ENCODE assay signal across 8 cellular contexts in the genomic region with DNA sequence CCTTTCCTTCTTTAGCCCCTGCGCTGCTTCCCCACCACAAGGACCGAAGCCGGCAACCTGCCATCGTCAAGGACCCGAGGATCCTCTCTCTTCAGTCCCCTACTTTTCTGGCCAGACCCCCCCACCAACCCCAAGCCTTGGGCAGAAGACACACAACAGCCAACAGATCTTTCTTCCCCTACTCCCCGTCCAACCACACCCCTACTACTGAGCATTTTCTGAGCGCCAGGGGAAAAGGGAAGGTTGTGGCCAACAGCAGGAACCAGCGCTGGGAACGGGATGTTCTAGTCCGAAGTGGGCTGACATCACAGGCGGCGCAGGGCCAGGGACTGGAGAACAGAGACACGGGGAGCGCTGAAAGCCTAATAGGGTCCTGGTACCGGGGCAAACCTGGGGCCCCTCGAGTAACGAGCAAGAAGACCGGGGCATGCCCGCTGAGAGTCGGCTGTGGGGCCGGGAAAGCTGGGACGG. TPM values are rescaled to one million over a fixed set of nuclear protein-coding genes. Genes with fewer than 3 reads are reported as not detected.
DNase-seq lines count a peak whose midpoint lies in the region; ATAC-seq, FAIRE-seq and TF ChIP-seq lines count a peak whose summit lies in the region.

No MANE protein-coding gene starts in this region.

- H3K27me3 ChIP-seq in K562 (ENCODE audit: control insufficient read depth in 2 of 2, insufficient read depth in 2 of 2, low read length in 2 of 2): no peaks in the 10 kb centered on the region

- WGBS in K562 (ENCODE audit: insufficient coverage, low coverage, missing lambda C conversion rate): under 1% methylated on average over 13 of the region's 22 CpGs

- ATAC-seq in K562 (no peak), GM21576 (IDR thresholded peaks at IDR 0.05; ENCODE audit: unreplicated experiment) (no peak)

- no peak for TF ChIP-seq POLR2A in K562 (conservative IDR thresholded peaks at IDR 0.05)

- H3K4me2 ChIP-seq in K562 (ENCODE audit: insufficient read depth, low read length): peak overlapping the region; percentile 89

- peaks cover 32% of the 10 kb centered on the region; the same call in 2 of the 3 replicates for H3K36me3 ChIP-seq in K562 (ENCODE audit: control insufficient read depth, insufficient read depth, low read length)

- H3K9ac ChIP-seq in K562 (ENCODE audit: insufficient read depth in 1 of 2, low read depth in 2 of 2, low read length in 2 of 2): peak overlapping the region; percentile 49 to 95

- peak overlapping the region; percentile 78 for H3K27ac ChIP-seq in K562 (ENCODE audit: extremely low read depth, low read depth, low read length)

- CTCF ChIA-PET in K562 (lab: Yijun Ruan, JAX; ENCODE audit: low intra/inter-chr PET ratio): interaction anchor here (0.6 kb wide), 1 partner anchor 403 kb away, joined by 3 read pairs; no protein-coding TSS in a partner anchor

- DNase-seq in DMS79 treated with DMSO at 0.1 percent for 48 hours (lab: John Stamatoyannopoulos, UW) (peak; percentile 26), DMS79 (lab: John Stamatoyannopoulos, UW) (no peak), MV-4-11 (lab: John Stamatoyannopoulos, UW) (peak; percentile 43), K562 (ENCODE audit: extremely low read depth in 1 of 4, low spot score in 3 of 4) (no peak), skeletal muscle cell (ENCODE audit: low read depth) (peak; percentile 64), putamen (ENCODE audit: low spot score) (no peak)

- intact Hi-C loops in K562 (cut with micrococcal nuclease): no loop called here

- peak; percentile 80 for FAIRE-seq in K562 (lab: Jason Lieb, UNC)

- POLR2A ChIA-PET in K562 (lab: Yijun Ruan, JAX): interaction anchor here (0.7 to 2.8 kb wide), 6 partner anchors 10 to 187 kb away, joined by 3 to 19 read pairs (median 4); no protein-coding TSS in a partner anchor

- no peaks in the 10 kb centered on the region for H3K9me3 ChIP-seq in K562 (replicated peaks; ENCODE audit: control insufficient read depth, insufficient read depth, low read depth, low read length)

- TF ChIP-seq EP300 in K562 (IDR thresholded peaks at IDR 0.05; ENCODE audit: low read length): no peak

- peak overlapping the region; percentile 70 for H2AFZ ChIP-seq in K562 (ENCODE audit: low read depth, low read length)

- no peak for TF ChIP-seq RAD21 in K562 (CRISPR knock-in tag; conservative IDR thresholded peaks at IDR 0.05 in 1 of 2, IDR thresholded peaks at IDR 0.05 in 1 of 2)

- BruUV-seq in K562 (replicated peaks; lab: Mats Ljungman, UMichigan): no TSS peak

- in situ Hi-C loops in K562 (cut with MboI): no loop called here

- H3K79me2 ChIP-seq in K562 (ENCODE audit: control insufficient read depth, insufficient read depth, low read length): peaks cover 43% of the 10 kb centered on the region

- 0 out of 2 replicates have a peak, but pooled peaks cover 4% of the 10 kb centered on the region for H4K20me1 ChIP-seq in K562 (replicated peaks; ENCODE audit: control insufficient read depth, insufficient read depth, low read length)

- H3K4me3 ChIP-seq in K562 (peak overlapping the region; percentile 53), iPS-11a (ENCODE audit: low read depth, low read length) (peak overlapping the region; percentile 84), skeletal muscle cell (ENCODE audit: low read depth, low read length) (peak overlapping the region; percentile 87)

- no peak for TF ChIP-seq CTCF in K562 (IDR thresholded peaks at IDR 0.05 in 2 of 3, conservative IDR thresholded peaks at IDR 0.05 in 1 of 3; ENCODE audit: insufficient read depth in 2 of 3, low read depth in 1 of 3, low read length in 3 of 3)

- H3K4me1 ChIP-seq in K562 (replicated peaks in 1 of 2; ENCODE audit: control insufficient read depth in 2 of 2, insufficient read depth in 2 of 2, low read length in 2 of 2): peaks cover 31 to 68% of the 10 kb centered on the region in 2 experiments

- no peaks in the 10 kb centered on the region for H3K9me1 ChIP-seq in K562 (ENCODE audit: control insufficient read depth, insufficient read depth, low read length)

RNA-seq across cellular contexts. Expression of a gene that starts 0.5 kb away (rescaled TPM):
- total RNA-seq in K562 (2011; cell fraction: chromatin; rRNA removed; ENCODE audit: low replicate concordance): 48.2 and 140 TPM in 2 replicates
- 69.2 and 70.9 TPM in 2 replicates for total RNA-seq in K562 (2011; cell fraction: nucleolus; rRNA removed)
- total RNA-seq in K562 (2011; cell fraction: nucleoplasm; rRNA removed): 56.7 and 63.2 TPM in 2 replicates
- total RNA-seq in K562 (2014; rRNA removed) (4.5 and 10.5 TPM in 2 replicates), K562 (2014; rRNA removed; fragmentation: Illumina TruSeq; extraction: Trizol) (1.3 and 2.1 TPM in 2 replicates), K562 (2015; rRNA removed; fragmentation: Illumina TruSeq; extraction: Trizol) (1.6 and 2.0 TPM in 2 replicates), K562 (2021) (24.4 and 26.0 TPM in 2 replicates)
- polyA plus RNA-seq in K562 (2011; rRNA removed) (3.4 and 11.1 TPM in 2 replicates), K562 (2014; fragmentation: Illumina TruSeq; extraction: Trizol) (6.7 and 11.2 TPM in 2 replicates), K562 (2014; fragmentation: Nextera tagmentation; extraction: Ambion mirVana) (under 1 TPM; 0.13 to 0.25 TPM), K562 (2014; rRNA removed) (11.0 TPM in 2 replicates)
- 2.9 and 4.2 TPM in 2 replicates for polyA plus RNA-seq in K562 (2011; cell fraction: cytosol; rRNA removed)
- 21.8 and 47.2 TPM in 2 replicates for polyA plus RNA-seq in K562 (2011; cell fraction: nucleus; rRNA removed)
- polyA plus RNA-seq in K562 (2012): 8.0 and 12.4 TPM in 2 replicates
- 3.6 and 5.6 TPM in 2 replicates for polyA minus RNA-seq in K562 (2011; rRNA and poly(A)+ RNA removed)
- polyA minus RNA-seq in K562 (2011; cell fraction: cytosol; rRNA and poly(A)+ RNA removed): 14.1 and 21.2 TPM in 2 replicates
- 17.4 and 17.8 TPM in 2 replicates for polyA minus RNA-seq in K562 (2011; cell fraction: nucleus; rRNA and poly(A)+ RNA removed)

RNA-seq across cellular contexts. Expression of a gene that starts 11.1 kb away (rescaled TPM):
- total RNA-seq in K562 (2011; cell fraction: chromatin; rRNA removed; ENCODE audit: low replicate concordance): 54.5 and 58.1 TPM in 2 replicates
- total RNA-seq in K562 (2011; cell fraction: nucleolus; rRNA removed): 32.9 and 33.8 TPM in 2 replicates
- total RNA-seq in K562 (2011; cell fraction: nucleoplasm; rRNA removed): 75.0 and 137 TPM in 2 replicates
- total RNA-seq in K562 (2014; rRNA removed): 5.9 and 6.0 TPM in 2 replicates
- 4.8 and 5.5 TPM in 2 replicates for total RNA-seq in K562 (2014; rRNA removed; fragmentation: Illumina TruSeq; extraction: Trizol)
- 4.4 and 4.9 TPM in 2 replicates for total RNA-seq in K562 (2015; rRNA removed; fragmentation: Illumina TruSeq; extraction: Trizol)
- total RNA-seq in K562 (2021): 17.5 and 23.4 TPM in 2 replicates
- 13.4 and 22.8 TPM in 2 replicates for polyA plus RNA-seq in K562 (2011; rRNA removed)
- polyA plus RNA-seq in K562 (2011; cell fraction: cytosol; rRNA removed): 13.3 and 24.8 TPM in 2 replicates
- polyA plus RNA-seq in K562 (2011; cell fraction: nucleus; rRNA removed): 83.4 and 84.6 TPM in 2 replicates
- 24.0 and 57.3 TPM in 2 replicates for polyA plus RNA-seq in K562 (2012)
- polyA plus RNA-seq in K562 (2014; fragmentation: Illumina TruSeq; extraction: Trizol): 28.1 and 31.8 TPM in 2 replicates
- 1 to 10 TPM; 2.3 to 3.2 TPM for polyA plus RNA-seq in K562 (2014; fragmentation: Nextera tagmentation; extraction: Ambion mirVana)
- 22.9 and 23.3 TPM in 2 replicates for polyA plus RNA-seq in K562 (2014; rRNA removed)
- 4.4 and 4.6 TPM in 2 replicates for polyA minus RNA-seq in K562 (2011; rRNA and poly(A)+ RNA removed)
- 4.1 and 5.7 TPM in 2 replicates for polyA minus RNA-seq in K562 (2011; cell fraction: cytosol; rRNA and poly(A)+ RNA removed)
- 10.6 and 12.4 TPM in 2 replicates for polyA minus RNA-seq in K562 (2011; cell fraction: nucleus; rRNA and poly(A)+ RNA removed)

RNA-seq across cellular contexts. Expression of a gene that starts 24.5 kb away (rescaled TPM):
- 42.3 and 63.3 TPM in 2 replicates for total RNA-seq in K562 (2011; cell fraction: chromatin; rRNA removed; ENCODE audit: low replicate concordance)
- total RNA-seq in K562 (2011; cell fraction: nucleolus; rRNA removed): 76.2 and 101 TPM in 2 replicates
- total RNA-seq in K562 (2011; cell fraction: nucleoplasm; rRNA removed): 131 and 204 TPM in 2 replicates
- total RNA-seq in K562 (2014; rRNA removed) (11.4 and 15.5 TPM in 2 replicates), K562 (2014; rRNA removed; fragmentation: Illumina TruSeq; extraction: Trizol) (24.0 and 28.1 TPM in 2 replicates), K562 (2015; rRNA removed; fragmentation: Illumina TruSeq; extraction: Trizol) (16.8 and 16.9 TPM in 2 replicates), K562 (2021) (16.3 and 16.8 TPM in 2 replicates)
- polyA plus RNA-seq in K562 (2011; rRNA removed) (23.1 and 26.2 TPM in 2 replicates), K562 (2014; fragmentation: Illumina TruSeq; extraction: Trizol) (7.1 and 9.7 TPM in 2 replicates), K562 (2014; fragmentation: Nextera tagmentation; extraction: Ambion mirVana) (10 to 100 TPM; 17.4 to 19.5 TPM), K562 (2014; rRNA removed) (12.5 and 16.7 TPM in 2 replicates)
- 30.2 and 33.9 TPM in 2 replicates for polyA plus RNA-seq in K562 (2011; cell fraction: cytosol; rRNA removed)
- polyA plus RNA-seq in K562 (2011; cell fraction: nucleus; rRNA removed): 38.7 and 40.6 TPM in 2 replicates
- polyA plus RNA-seq in K562 (2012): 18.6 and 19.9 TPM in 2 replicates
- 56.1 and 92.4 TPM in 2 replicates for polyA minus RNA-seq in K562 (2011; rRNA and poly(A)+ RNA removed)
- polyA minus RNA-seq in K562 (2011; cell fraction: cytosol; rRNA and poly(A)+ RNA removed): 26.4 and 31.2 TPM in 2 replicates
- polyA minus RNA-seq in K562 (2011; cell fraction: nucleus; rRNA and poly(A)+ RNA removed): 63.1 and 97.3 TPM in 2 replicates

RNA-seq across cellular contexts. Expression of a gene that starts 27.8 kb away (rescaled TPM):
- 0.51 and 1.1 TPM in 2 replicates for total RNA-seq in K562 (2011; cell fraction: chromatin; rRNA removed; ENCODE audit: low replicate concordance)
- 0.92 and 1.2 TPM in 2 replicates for total RNA-seq in K562 (2011; cell fraction: nucleolus; rRNA removed)
- 0.66 and 1.3 TPM in 2 replicates for total RNA-seq in K562 (2011; cell fraction: nucleoplasm; rRNA removed)
- 0.09 and 0.45 TPM in 2 replicates for total RNA-seq in K562 (2014; rRNA removed)
- 0.22 TPM in 1 of 2 replicates, not detected in the other for total RNA-seq in K562 (2014; rRNA removed; fragmentation: Illumina TruSeq; extraction: Trizol)
- not detected in 2 replicates for total RNA-seq in K562 (2015; rRNA removed; fragmentation: Illumina TruSeq; extraction: Trizol)
- 1.1 and 2.2 TPM in 2 replicates for total RNA-seq in K562 (2021)
- polyA plus RNA-seq in K562 (2011; rRNA removed): 0.14 and 0.31 TPM in 2 replicates
- polyA plus RNA-seq in K562 (2011; cell fraction: cytosol; rRNA removed): 0.16 and 0.94 TPM in 2 replicates
- polyA plus RNA-seq in K562 (2011; cell fraction: nucleus; rRNA removed): 1.4 and 3.3 TPM in 2 replicates
- polyA plus RNA-seq in K562 (2012): 0.22 and 0.29 TPM in 2 replicates
- polyA plus RNA-seq in K562 (2014; fragmentation: Illumina TruSeq; extraction: Trizol): 0.11 and 0.13 TPM in 2 replicates
- under 1 TPM; 0.03 to 0.06 TPM for polyA plus RNA-seq in K562 (2014; fragmentation: Nextera tagmentation; extraction: Ambion mirVana)
- 0.16 and 1.7 TPM in 2 replicates for polyA plus RNA-seq in K562 (2014; rRNA removed)
- 0.11 TPM in 1 of 2 replicates, not detected in the other for polyA minus RNA-seq in K562 (2011; rRNA and poly(A)+ RNA removed)
- polyA minus RNA-seq in K562 (2011; cell fraction: cytosol; rRNA and poly(A)+ RNA removed): not detected in 2 replicates
- polyA minus RNA-seq in K562 (2011; cell fraction: nucleus; rRNA and poly(A)+ RNA removed): 0.56 and 0.94 TPM in 2 replicates

RNA-seq across cellular contexts. Expression of a gene that starts 33.4 kb away (rescaled TPM):
- total RNA-seq in K562 (2011; cell fraction: chromatin; rRNA removed; ENCODE audit: low replicate concordance): 0.12 TPM in 1 of 2 replicates, not detected in the other
- not detected in 2 replicates for total RNA-seq in K562 (2011; cell fraction: nucleolus; rRNA removed)
- total RNA-seq in K562 (2011; cell fraction: nucleoplasm; rRNA removed): not detected in 2 replicates
- total RNA-seq in K562 (2014; rRNA removed) (not detected in 2 replicates), K562 (2014; rRNA removed; fragmentation: Illumina TruSeq; extraction: Trizol) (not detected in 2 replicates), K562 (2015; rRNA removed; fragmentation: Illumina TruSeq; extraction: Trizol) (0.04 TPM in 1 of 2 replicates, not detected in the other), K562 (2021) (not detected in 2 replicates)
- polyA plus RNA-seq in K562 (2011; rRNA removed) (not detected in 2 replicates), K562 (2014; fragmentation: Illumina TruSeq; extraction: Trizol) (not detected in 2 replicates), K562 (2014; fragmentation: Nextera tagmentation; extraction: Ambion mirVana) (not detected), K562 (2014; rRNA removed) (0.04 TPM in 1 of 2 replicates, not detected in the other)
- polyA plus RNA-seq in K562 (2011; cell fraction: cytosol; rRNA removed): not detected in 2 replicates
- polyA plus RNA-seq in K562 (2011; cell fraction: nucleus; rRNA removed): 0.03 and 0.06 TPM in 2 replicates
- polyA plus RNA-seq in K562 (2012): 0.14 TPM in 1 of 2 replicates, not detected in the other
- not detected in 2 replicates for polyA minus RNA-seq in K562 (2011; rRNA and poly(A)+ RNA removed)
- not detected in 2 replicates for polyA minus RNA-seq in K562 (2011; cell fraction: cytosol; rRNA and poly(A)+ RNA removed)
- polyA minus RNA-seq in K562 (2011; cell fraction: nucleus; rRNA and poly(A)+ RNA removed): not detected in 2 replicates

Comparison
In these comparisons a context has a peak if more than half of its experiments do, and no peak if none do; other contexts are left out.
1. DNase-seq: peak in DMS79 treated with DMSO at 0.1 percent for 48 hours (single experiment), MV-4-11 (single experiment) and skeletal muscle cell (single experiment); none in DMS79 (single experiment), K562 (0 of 4) and putamen (single experiment).
2. Peak in every context shown above with its lines, with median percentiles within 50 percentile points of each other: H3K4me3 ChIP-seq.